2 cellular contexts compared by ENCODE assay signal in genomic region chr4:76558391-76559235, GRCh38.
TF ChIP-seq lines count a peak whose summit lies in the region.

No MANE protein-coding gene starts in this region.

TF ChIP-seq in H1, 55 proteins besides CTCF, POLR2A, EP300 and RAD21:
- TF ChIP-seq TBP (IDR thresholded peaks at IDR 0.05; ENCODE audit: low read depth, low read length) (peak; percentile 30; the same call in 1 of the 2 replicates), TCF12 (IDR thresholded peaks at IDR 0.05; ENCODE audit: low read depth, low read length) (0 out of 2 replicates have a peak, but pooled peaks have one; percentile 6), SP1 (IDR thresholded peaks at IDR 0.05; ENCODE audit: low read depth, low read length) (0 out of 2 replicates have a peak, but pooled peaks have one; percentile 5), HDAC2 (IDR thresholded peaks at IDR 0.05; ENCODE audit: borderline replicate concordance in 1 of 2, low read depth in 2 of 2, low read length in 2 of 2) (0 out of 4 replicates have a peak, but pooled peaks of 1 of the 2 experiments have one; percentile 33), TEAD4 (IDR thresholded peaks at IDR 0.05; ENCODE audit: low read depth, low read length) (peak; percentile 67), SRF (IDR thresholded peaks at IDR 0.05; ENCODE audit: low read depth, low read length) (no peak), MAX (IDR thresholded peaks at IDR 0.05) (peak; percentile 24; the same call in 1 of the 2 replicates), TAF1 (IDR thresholded peaks at IDR 0.05; ENCODE audit: low read depth, low read length) (no peak)

TF ChIP-seq in neural cell, 6 proteins besides CTCF, POLR2A, EP300 and RAD21:
- no peak for TF ChIP-seq POLR2AphosphoS5 (IDR thresholded peaks at IDR 0.05)
